In the genomic region with DNA sequence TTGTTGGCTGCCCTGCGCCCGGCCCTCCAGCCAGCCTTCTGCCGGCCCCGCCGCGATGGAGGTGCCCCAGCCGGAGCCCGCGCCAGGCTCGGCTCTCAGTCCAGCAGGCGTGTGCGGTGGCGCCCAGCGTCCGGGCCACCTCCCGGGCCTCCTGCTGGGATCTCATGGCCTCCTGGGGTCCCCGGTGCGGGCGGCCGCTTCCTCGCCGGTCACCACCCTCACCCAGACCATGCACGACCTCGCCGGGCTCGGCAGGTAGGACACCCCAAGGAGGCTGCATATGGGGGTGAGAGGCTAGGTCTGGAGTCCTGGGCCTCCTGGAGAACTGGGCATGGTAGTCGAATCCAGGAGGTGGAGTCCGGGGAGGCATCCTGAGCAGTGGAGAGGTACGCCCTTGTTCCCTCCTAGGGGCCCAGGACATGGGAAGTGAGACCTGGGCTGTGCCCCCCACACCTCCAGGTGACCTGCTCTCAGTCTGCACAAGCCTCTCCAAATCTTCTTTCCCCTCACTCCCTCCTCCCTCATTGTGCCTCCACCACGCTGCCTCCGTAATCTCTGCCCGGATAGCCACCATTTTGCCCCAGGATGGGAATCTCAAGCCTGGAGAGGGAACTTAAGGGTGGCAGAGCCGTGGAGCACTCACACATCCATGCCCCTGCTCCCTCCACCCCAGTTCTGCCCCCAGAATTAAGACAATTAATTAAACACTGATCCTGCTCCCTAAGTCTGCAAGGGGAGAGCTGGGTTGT, we compare ENCODE assay signal across 9 cellular contexts. TPM values are rescaled to one million over a fixed set of nuclear protein-coding genes. Genes with fewer than 3 reads are reported as not detected.
DNase-seq lines count a peak whose midpoint lies in the region; ATAC-seq, FAIRE-seq and TF ChIP-seq lines count a peak whose summit lies in the region.
"Had no signal": no experiment of that assay in that cellular context is flagged by ENCODE, and none has a peak within 500 bp of the region (broad histone marks: within the 10 kb centered on the region; RNA-seq: fewer than 3 reads in every experiment).

No MANE protein-coding gene starts in this region.

- H3K27ac ChIP-seq in small intestine (ENCODE audit: low read depth in 1 of 2, low read length in 1 of 2) = peak overlapping the region; percentile 34 to 83

- H3K27me3 ChIP-seq in BJ (ENCODE audit: control insufficient read depth, insufficient read depth, low read length) = no peaks in the 10 kb centered on the region
- no peaks in the 10 kb centered on the region for H3K27me3 ChIP-seq in HAP-1 (ENCODE audit: low read depth)
- H3K27me3 ChIP-seq in small intestine (ENCODE audit: control insufficient read depth in 2 of 2, insufficient read depth in 2 of 2, low read length in 2 of 2) = no peaks in the 10 kb centered on the region

- POLR2A ChIA-PET in BJ (lab: Charles Lee) = interaction anchor here (0.5 to 0.6 kb wide), 2 partner anchors 8 to 117 kb away, joined by 3 read pairs; no protein-coding TSS in a partner anchor

- H3K4me3 ChIP-seq in BJ (ENCODE audit: low read depth, low read length) = peak overlapping the region; percentile 68
- H3K4me3 ChIP-seq in HAP-1 = peak overlapping the region; percentile 77
- H3K4me3 ChIP-seq in small intestine (ENCODE audit: low read depth in 1 of 2, low read length in 2 of 2) = peak overlapping the region; percentile 55 to 64

- FAIRE-seq in small intestine (lab: Jason Lieb, UNC) = no peak
- FAIRE-seq: islet of Langerhans had no signal

- peaks cover 24% of the 10 kb centered on the region for H3K36me3 ChIP-seq in BJ (ENCODE audit: control insufficient read depth, insufficient read depth, low read length)
- H3K36me3 ChIP-seq in HAP-1 (replicated peaks) = peaks cover 28% of the 10 kb centered on the region
- H3K36me3 ChIP-seq in small intestine (ENCODE audit: control insufficient read depth in 2 of 2, insufficient read depth in 2 of 2, low read length in 2 of 2) = no peaks in the 10 kb centered on the region

- TF ChIP-seq CTCF in BJ (IDR thresholded peaks at IDR 0.05; ENCODE audit: insufficient read depth, low read depth, low read length) (no peak), glutamatergic neuron (IDR thresholded peaks at IDR 0.05; ENCODE audit: partially characterized antibody, unreplicated experiment) (no peak)

- ATAC-seq in GM21576 (IDR thresholded peaks at IDR 0.05; ENCODE audit: unreplicated experiment) = no peak

- H3K4me1 Mint-ChIP-seq in T-helper 1 cell treated with Interleukin-12 subunit alpha and Interleukin-12 subunit beta and Interleukin-4 antibody, amounts not matched to agents 30 μg/mL and 1 μg/mL, for 36 hours (ENCODE audit: low read depth) = peaks cover 45% of the 10 kb centered on the region
- H3K4me1 Mint-ChIP-seq in glutamatergic neuron (ENCODE audit: low read depth, unreplicated experiment) = peaks cover 23% of the 10 kb centered on the region

- H3K4me1 ChIP-seq in HAP-1 (peaks cover 9% of the 10 kb centered on the region; the same call in 1 of the 2 replicates), small intestine (ENCODE audit: control insufficient read depth in 2 of 2, insufficient read depth in 1 of 2, low read depth in 1 of 2, low read length in 1 of 2) (peaks cover 10 to 18% of the 10 kb centered on the region in 2 donors)

- CTCF ChIA-PET in BJ (lab: Yijun Ruan, JAX) = interaction anchor here (0.8 to 2.9 kb wide), 7 partner anchors 9 to 23 kb away, joined by 3 to 28 read pairs (median 5); a partner anchor contains a TSS

- 8 to 12% (median 11%) methylated on average over 25 to 33 of the region's 33 CpGs for WGBS in small intestine, 3 donors

- H3K4me3 Mint-ChIP-seq in T-helper 1 cell treated with Interleukin-12 subunit alpha and Interleukin-12 subunit beta and Interleukin-4 antibody, amounts not matched to agents 30 μg/mL and 1 μg/mL, for 36 hours = peak overlapping the region; percentile 98
- peak overlapping the region; percentile 86 for H3K4me3 Mint-ChIP-seq in glutamatergic neuron (ENCODE audit: unreplicated experiment)

- in situ Hi-C loops in HAP-1 (cut with MboI; ENCODE audit: low sequenced_read_pairs) = no loop called here

- no peaks in the 10 kb centered on the region for H3K9me3 Mint-ChIP-seq in T-helper 1 cell treated with Interleukin-12 subunit alpha and Interleukin-12 subunit beta and Interleukin-4 antibody, amounts not matched to agents 30 μg/mL and 1 μg/mL, for 36 hours
- peaks cover 4% of the 10 kb centered on the region for H3K9me3 Mint-ChIP-seq in glutamatergic neuron (ENCODE audit: unreplicated experiment)

- no peak for DNase-seq in BJ (ENCODE audit: low read depth)
- DNase-seq in HAP-1 (ENCODE audit: low spot score in 2 of 2) = no peak
- no peak for DNase-seq in glutamatergic neuron
- no peak for DNase-seq in small intestine
- DNase-seq in HK-2 (ENCODE audit: unreplicated experiment) = no peak
- DNase-seq in stimulated activated CD4-positive, alpha-beta T cell treated with anti-CD3 and anti-CD28 coated beads, Interleukin-4, amount 100 ng/mL, for 1 hour = no peak

- H3K36me3 Mint-ChIP-seq in T-helper 1 cell treated with Interleukin-12 subunit alpha and Interleukin-12 subunit beta and Interleukin-4 antibody, amounts not matched to agents 30 μg/mL and 1 μg/mL, for 36 hours (ENCODE audit: low read depth) = peaks cover 42% of the 10 kb centered on the region
- H3K36me3 Mint-ChIP-seq in glutamatergic neuron (ENCODE audit: unreplicated experiment) = no peaks in the 10 kb centered on the region

- peak overlapping the region; percentile 92 for H3K27ac Mint-ChIP-seq in T-helper 1 cell treated with Interleukin-12 subunit alpha and Interleukin-12 subunit beta and Interleukin-4 antibody, amounts not matched to agents 30 μg/mL and 1 μg/mL, for 36 hours
- H3K27ac Mint-ChIP-seq in glutamatergic neuron (ENCODE audit: unreplicated experiment) = peak overlapping the region; percentile 68

- H3K27me3 Mint-ChIP-seq in T-helper 1 cell treated with Interleukin-12 subunit alpha and Interleukin-12 subunit beta and Interleukin-4 antibody, amounts not matched to agents 30 μg/mL and 1 μg/mL, for 36 hours (ENCODE audit: low read depth) = no peaks in the 10 kb centered on the region
- peaks cover 10% of the 10 kb centered on the region for H3K27me3 Mint-ChIP-seq in glutamatergic neuron (ENCODE audit: unreplicated experiment)

- H3K9me3 ChIP-seq in HAP-1 = no peaks in the 10 kb centered on the region
- H3K9me3 ChIP-seq in small intestine (ENCODE audit: control insufficient read depth, low read depth) = no peaks in the 10 kb centered on the region

RNA-seq across cellular contexts. Expression of a gene that starts 0.5 kb away (rescaled TPM):
- polyA plus RNA-seq in BJ (2011; rRNA removed) (41.8 and 68.1 TPM in 2 replicates), small intestine (10 to 100 TPM; 15.7 to 53.8 (median 15.9) TPM)
- polyA minus RNA-seq in BJ (2011; rRNA and poly(A)+ RNA removed) = 28.0 and 36.5 TPM in 2 replicates
- total RNA-seq in glutamatergic neuron (ENCODE audit: unreplicated experiment) = 27.6 TPM

RNA-seq across cellular contexts. Expression of a gene that starts 10.1 kb away (rescaled TPM):
- polyA plus RNA-seq in BJ (2011; rRNA removed) (31.0 and 47.5 TPM in 2 replicates), small intestine (10 to 100 TPM; 60.4 to 73.2 (median 60.5) TPM)
- polyA minus RNA-seq in BJ (2011; rRNA and poly(A)+ RNA removed) = 33.9 and 42.5 TPM in 2 replicates
- 47.1 TPM for total RNA-seq in glutamatergic neuron (ENCODE audit: unreplicated experiment)

RNA-seq across cellular contexts. Expression of a gene that starts 15.4 kb away (rescaled TPM):
- polyA plus RNA-seq in BJ (2011; rRNA removed) (0.07 and 0.17 TPM in 2 replicates), small intestine (under 1 TPM in 1 of 3 donors, not detected in 2; 0.06 TPM)
- polyA minus RNA-seq in BJ (2011; rRNA and poly(A)+ RNA removed) = not detected in 2 replicates
- total RNA-seq in glutamatergic neuron (ENCODE audit: unreplicated experiment) = 0.22 TPM

RNA-seq across cellular contexts. Expression of a gene that starts 23.7 kb away (rescaled TPM):
- 7.5 and 12.2 TPM in 2 replicates for polyA plus RNA-seq in BJ (2011; rRNA removed)
- polyA minus RNA-seq in BJ (2011; rRNA and poly(A)+ RNA removed) = 11.4 and 11.7 TPM in 2 replicates
- total RNA-seq in glutamatergic neuron (ENCODE audit: unreplicated experiment) = 8.1 TPM
- polyA plus RNA-seq in small intestine = 10 to 100 TPM; 11.6 to 14.7 (median 12.4) TPM

RNA-seq across cellular contexts. Expression of a gene that starts 29.1 kb away (rescaled TPM):
- polyA plus RNA-seq in BJ (2011; rRNA removed) (21.3 and 34.3 TPM in 2 replicates), small intestine (10 to 100 TPM in 2 of 3 donors, 1 to 10 TPM in 1; 5.8 to 38.4 (median 14.3) TPM)
- 17.3 and 22.7 TPM in 2 replicates for polyA minus RNA-seq in BJ (2011; rRNA and poly(A)+ RNA removed)
- total RNA-seq in glutamatergic neuron (ENCODE audit: unreplicated experiment) = 54.6 TPM
